Comparison of ENCODE assay signal across 1 cellular context in genomic region chr5:134511796-134512660, GRCh38.
TF ChIP-seq lines count a peak whose summit lies in the region.

No MANE protein-coding gene starts in this region.

TF ChIP-seq in H1, 55 proteins besides CTCF, POLR2A, EP300 and RAD21 (continued from another document):
- TF ChIP-seq SIRT6 (IDR thresholded peaks at IDR 0.05; ENCODE audit: low read length) (no peak), YY1 (IDR thresholded peaks at IDR 0.05; ENCODE audit: low read depth, low read length) (peak; percentile 27; the same call in 1 of the 2 replicates), MAFK (IDR thresholded peaks at IDR 0.05; ENCODE audit: low read depth, low read length) (no peak), TEAD4 (IDR thresholded peaks at IDR 0.05; ENCODE audit: low read depth, low read length) (no peak), NRF1 (IDR thresholded peaks at IDR 0.05; ENCODE audit: low read depth, low read length) (no peak), KDM5A (IDR thresholded peaks at IDR 0.05; ENCODE audit: low read length) (no peak), NANOG (IDR thresholded peaks at IDR 0.05; ENCODE audit: insufficient read depth, low read depth, low read length, poor library complexity, severe bottlenecking) (peak; percentile 49), TAF1 (IDR thresholded peaks at IDR 0.05; ENCODE audit: low read depth, low read length) (peak; percentile 70; the same call in 1 of the 2 replicates), EZH2 (IDR thresholded peaks at IDR 0.05; ENCODE audit: low read depth, low read length, severe bottlenecking) (no peak), CTBP2 (IDR thresholded peaks at IDR 0.05; ENCODE audit: borderline replicate concordance, insufficient read depth, insufficient read length, low read length) (no peak), KDM1A (IDR thresholded peaks at IDR 0.05; ENCODE audit: borderline replicate concordance, low read length) (peak; percentile 54; the same call in 1 of the 2 replicates), BACH1 (IDR thresholded peaks at IDR 0.05; ENCODE audit: low read length) (no peak), CHD2 (IDR thresholded peaks at IDR 0.05; ENCODE audit: low read length) (no peak), JUN (IDR thresholded peaks at IDR 0.05; ENCODE audit: low read depth, low read length) (no peak), TAF7 (optimal IDR thresholded peaks at IDR 0.05; ENCODE audit: borderline replicate concordance, low read depth, low read length) (peak; percentile 41), TBP (IDR thresholded peaks at IDR 0.05; ENCODE audit: low read depth, low read length) (peak; percentile 55), TCF12 (IDR thresholded peaks at IDR 0.05; ENCODE audit: low read depth, low read length) (no peak), POU5F1 (IDR thresholded peaks at IDR 0.05; ENCODE audit: low read depth, low read length) (no peak), CHD1 (IDR thresholded peaks at IDR 0.05; ENCODE audit: low read depth, low read length) (no peak), SP2 (IDR thresholded peaks at IDR 0.05; ENCODE audit: low read length) (no peak)
- TF ChIP-seq, protein P1, sequence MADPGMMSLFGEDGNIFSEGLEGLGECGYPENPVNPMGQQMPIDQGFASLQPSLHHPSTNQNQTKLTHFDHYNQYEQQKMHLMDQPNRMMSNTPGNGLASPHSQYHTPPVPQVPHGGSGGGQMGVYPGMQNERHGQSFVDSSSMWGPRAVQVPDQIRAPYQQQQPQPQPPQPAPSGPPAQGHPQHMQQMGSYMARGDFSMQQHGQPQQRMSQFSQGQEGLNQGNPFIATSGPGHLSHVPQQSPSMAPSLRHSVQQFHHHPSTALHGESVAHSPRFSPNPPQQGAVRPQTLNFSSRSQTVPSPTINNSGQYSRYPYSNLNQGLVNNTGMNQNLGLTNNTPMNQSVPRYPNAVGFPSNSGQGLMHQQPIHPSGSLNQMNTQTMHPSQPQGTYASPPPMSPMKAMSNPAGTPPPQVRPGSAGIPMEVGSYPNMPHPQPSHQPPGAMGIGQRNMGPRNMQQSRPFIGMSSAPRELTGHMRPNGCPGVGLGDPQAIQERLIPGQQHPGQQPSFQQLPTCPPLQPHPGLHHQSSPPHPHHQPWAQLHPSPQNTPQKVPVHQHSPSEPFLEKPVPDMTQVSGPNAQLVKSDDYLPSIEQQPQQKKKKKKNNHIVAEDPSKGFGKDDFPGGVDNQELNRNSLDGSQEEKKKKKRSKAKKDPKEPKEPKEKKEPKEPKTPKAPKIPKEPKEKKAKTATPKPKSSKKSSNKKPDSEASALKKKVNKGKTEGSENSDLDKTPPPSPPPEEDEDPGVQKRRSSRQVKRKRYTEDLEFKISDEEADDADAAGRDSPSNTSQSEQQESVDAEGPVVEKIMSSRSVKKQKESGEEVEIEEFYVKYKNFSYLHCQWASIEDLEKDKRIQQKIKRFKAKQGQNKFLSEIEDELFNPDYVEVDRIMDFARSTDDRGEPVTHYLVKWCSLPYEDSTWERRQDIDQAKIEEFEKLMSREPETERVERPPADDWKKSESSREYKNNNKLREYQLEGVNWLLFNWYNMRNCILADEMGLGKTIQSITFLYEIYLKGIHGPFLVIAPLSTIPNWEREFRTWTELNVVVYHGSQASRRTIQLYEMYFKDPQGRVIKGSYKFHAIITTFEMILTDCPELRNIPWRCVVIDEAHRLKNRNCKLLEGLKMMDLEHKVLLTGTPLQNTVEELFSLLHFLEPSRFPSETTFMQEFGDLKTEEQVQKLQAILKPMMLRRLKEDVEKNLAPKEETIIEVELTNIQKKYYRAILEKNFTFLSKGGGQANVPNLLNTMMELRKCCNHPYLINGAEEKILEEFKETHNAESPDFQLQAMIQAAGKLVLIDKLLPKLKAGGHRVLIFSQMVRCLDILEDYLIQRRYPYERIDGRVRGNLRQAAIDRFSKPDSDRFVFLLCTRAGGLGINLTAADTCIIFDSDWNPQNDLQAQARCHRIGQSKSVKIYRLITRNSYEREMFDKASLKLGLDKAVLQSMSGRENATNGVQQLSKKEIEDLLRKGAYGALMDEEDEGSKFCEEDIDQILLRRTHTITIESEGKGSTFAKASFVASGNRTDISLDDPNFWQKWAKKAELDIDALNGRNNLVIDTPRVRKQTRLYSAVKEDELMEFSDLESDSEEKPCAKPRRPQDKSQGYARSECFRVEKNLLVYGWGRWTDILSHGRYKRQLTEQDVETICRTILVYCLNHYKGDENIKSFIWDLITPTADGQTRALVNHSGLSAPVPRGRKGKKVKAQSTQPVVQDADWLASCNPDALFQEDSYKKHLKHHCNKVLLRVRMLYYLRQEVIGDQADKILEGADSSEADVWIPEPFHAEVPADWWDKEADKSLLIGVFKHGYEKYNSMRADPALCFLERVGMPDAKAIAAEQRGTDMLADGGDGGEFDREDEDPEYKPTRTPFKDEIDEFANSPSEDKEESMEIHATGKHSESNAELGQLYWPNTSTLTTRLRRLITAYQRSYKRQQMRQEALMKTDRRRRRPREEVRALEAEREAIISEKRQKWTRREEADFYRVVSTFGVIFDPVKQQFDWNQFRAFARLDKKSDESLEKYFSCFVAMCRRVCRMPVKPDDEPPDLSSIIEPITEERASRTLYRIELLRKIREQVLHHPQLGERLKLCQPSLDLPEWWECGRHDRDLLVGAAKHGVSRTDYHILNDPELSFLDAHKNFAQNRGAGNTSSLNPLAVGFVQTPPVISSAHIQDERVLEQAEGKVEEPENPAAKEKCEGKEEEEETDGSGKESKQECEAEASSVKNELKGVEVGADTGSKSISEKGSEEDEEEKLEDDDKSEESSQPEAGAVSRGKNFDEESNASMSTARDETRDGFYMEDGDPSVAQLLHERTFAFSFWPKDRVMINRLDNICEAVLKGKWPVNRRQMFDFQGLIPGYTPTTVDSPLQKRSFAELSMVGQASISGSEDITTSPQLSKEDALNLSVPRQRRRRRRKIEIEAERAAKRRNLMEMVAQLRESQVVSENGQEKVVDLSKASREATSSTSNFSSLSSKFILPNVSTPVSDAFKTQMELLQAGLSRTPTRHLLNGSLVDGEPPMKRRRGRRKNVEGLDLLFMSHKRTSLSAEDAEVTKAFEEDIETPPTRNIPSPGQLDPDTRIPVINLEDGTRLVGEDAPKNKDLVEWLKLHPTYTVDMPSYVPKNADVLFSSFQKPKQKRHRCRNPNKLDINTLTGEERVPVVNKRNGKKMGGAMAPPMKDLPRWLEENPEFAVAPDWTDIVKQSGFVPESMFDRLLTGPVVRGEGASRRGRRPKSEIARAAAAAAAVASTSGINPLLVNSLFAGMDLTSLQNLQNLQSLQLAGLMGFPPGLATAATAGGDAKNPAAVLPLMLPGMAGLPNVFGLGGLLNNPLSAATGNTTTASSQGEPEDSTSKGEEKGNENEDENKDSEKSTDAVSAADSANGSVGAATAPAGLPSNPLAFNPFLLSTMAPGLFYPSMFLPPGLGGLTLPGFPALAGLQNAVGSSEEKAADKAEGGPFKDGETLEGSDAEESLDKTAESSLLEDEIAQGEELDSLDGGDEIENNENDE (IDR thresholded peaks at IDR 0.05; ENCODE audit: insufficient replicate concordance, low read length): no peak
- TF ChIP-seq, protein P2, sequence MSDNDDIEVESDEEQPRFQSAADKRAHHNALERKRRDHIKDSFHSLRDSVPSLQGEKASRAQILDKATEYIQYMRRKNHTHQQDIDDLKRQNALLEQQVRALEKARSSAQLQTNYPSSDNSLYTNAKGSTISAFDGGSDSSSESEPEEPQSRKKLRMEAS (IDR thresholded peaks at IDR 0.05): no peak
